ENCODE assay signal across 11 cellular contexts in genomic region chr7:45402480-45403218, GRCh38.
A peak's percentile ranks its signal among the peaks of the same experiment; 100 is the strongest.
DNase-seq lines count a peak whose midpoint lies in the region; ATAC-seq and TF ChIP-seq lines count a peak whose summit lies in the region.
"Had no signal": no experiment of that assay in that cellular context is flagged by ENCODE, and none has a peak within 500 bp of the region (broad histone marks: within the 10 kb centered on the region; RNA-seq: fewer than 3 reads in every experiment).

No MANE protein-coding gene starts in this region.

- CTCF ChIA-PET in RWPE1 (lab: Yijun Ruan, JAX): interaction anchor here (0.6 kb wide), 1 partner anchor 29 kb away, joined by 3 read pairs; no protein-coding TSS in a partner anchor

- intact Hi-C loops in dorsolateral prefrontal cortex (cut with DNase I): loop anchor here in 1 of 2 donors (10.0 kb wide), 1 partner anchor 172 kb away; the partner anchor contains the start of gene ADCY1

- H3K27me3 ChIP-seq in dorsolateral prefrontal cortex: no peaks in the 10 kb centered on the region
- H3K27me3 ChIP-seq: BLaER1 had no signal

- H3K27ac ChIP-seq in RWPE1 (no peak overlapping the region), dorsolateral prefrontal cortex (no peak overlapping the region)
- H3K27ac ChIP-seq: BLaER1, thoracic aorta had no signal

- peak; percentile 42 for ATAC-seq in HG02884 (IDR thresholded peaks at IDR 0.05; ENCODE audit: unreplicated experiment)

- no peak overlapping the region for H3K4me3 ChIP-seq in dorsolateral prefrontal cortex
- H3K4me3 ChIP-seq: BLaER1, thoracic aorta had no signal

- peak; percentile 70 for DNase-seq in A172 (ENCODE audit: low spot score)
- DNase-seq in RWPE1 (ENCODE audit: low spot score): peak; percentile 46
- DNase-seq in fibroblast of peridontal ligament (ENCODE audit: extremely low read depth): peak; percentile 41
- no peak for DNase-seq in amniotic stem cell (lab: John Stamatoyannopoulos, UW)
- no peak for DNase-seq in NCI-H345 (lab: John Stamatoyannopoulos, UW)
- no peak for DNase-seq in HUDEP-2 (lab: John Stamatoyannopoulos, UW; ENCODE audit: unreplicated experiment in 76 of 76)
- no peak for DNase-seq in dorsolateral prefrontal cortex
- DNase-seq: stimulated activated CD4-positive, alpha-beta T cell treated with anti-CD3 and anti-CD28 coated beads, Interleukin-12 subunit alpha, Interleukin-12 subunit beta, amount 100 ng/mL, for 4 hours had no signal

- TF ChIP-seq CTCF in RWPE1 (conservative IDR thresholded peaks at IDR 0.05; ENCODE audit: low read depth): no peak
- TF ChIP-seq CTCF in dorsolateral prefrontal cortex (IDR thresholded peaks at IDR 0.05 in 54 of 56, conservative IDR thresholded peaks at IDR 0.05 in 2 of 56; ENCODE audit: low read depth in 1 of 56, partially characterized antibody in 56 of 56): no peak

- POLR2A ChIA-PET in RWPE1 (lab: Yijun Ruan, JAX; ENCODE audit: low non-redundant PET): no interaction called here

Comparison
In these comparisons a context has a peak if more than half of its experiments do, and no peak if none do; other contexts are left out.
1. DNase-seq: peak in A172 (single experiment), RWPE1 (single experiment) and fibroblast of peridontal ligament (single experiment); none in amniotic stem cell (single experiment), NCI-H345 (single experiment), HUDEP-2 (0 of 76) and dorsolateral prefrontal cortex (0 of 10).